ENCODE assay signal across 8 cellular contexts in genomic region chr11:122215244-122215992, GRCh38.
DNase-seq lines count a peak whose midpoint lies in the region; ATAC-seq and TF ChIP-seq lines count a peak whose summit lies in the region.

No MANE protein-coding gene starts in this region.

- ATAC-seq in HG03066 (IDR thresholded peaks at IDR 0.05; ENCODE audit: low read depth, unreplicated experiment) (peak; percentile 73), HG02623 (IDR thresholded peaks at IDR 0.05; ENCODE audit: unreplicated experiment) (no peak)

- in situ Hi-C loops in GM13977 (cut with MboI; ENCODE audit: low pct_unique_long_range_greater_than_20kb, low sequenced_read_pairs, unreplicated experiment): loop anchor here (10.0 kb wide), 1 partner anchor 289 kb away; no protein-coding TSS in a partner anchor
- in situ Hi-C loops in astrocyte of the spinal cord (cut with HindIII; ENCODE audit: low sequenced_read_pairs): no loop called here

- WGBS in iPS DF 6.9 (ENCODE audit: insufficient coverage, insufficient read length): no CpG with 5 or more reads among the region's 11 CpGs

- H3K4me1 ChIP-seq in iPS DF 6.9 (ENCODE audit: control insufficient read depth, insufficient read depth, low read length): no peaks in the 10 kb centered on the region

- TF ChIP-seq CTCF in AG09319 (IDR thresholded peaks at IDR 0.05; ENCODE audit: low read depth, low read length) (peak; percentile 99), GM13977 (IDR thresholded peaks at IDR 0.05; ENCODE audit: extremely low read depth, insufficient read depth, missing control alignments) (peak; percentile 91), astrocyte of the spinal cord (IDR thresholded peaks at IDR 0.05; ENCODE audit: low read depth, low read length) (peak; percentile 96)

- no peak overlapping the region for H3K4me3 ChIP-seq in astrocyte of the spinal cord (ENCODE audit: low read depth, low read length)
- H3K4me3 ChIP-seq in iPS DF 6.9 (ENCODE audit: low read length): no peak overlapping the region
- no peak overlapping the region for H3K4me3 ChIP-seq in skeletal muscle cell (ENCODE audit: low read depth, low read length)

- no peaks in the 10 kb centered on the region for H3K9me3 ChIP-seq in iPS DF 6.9 (ENCODE audit: control insufficient read depth, insufficient read depth, low read length)

- no peaks in the 10 kb centered on the region for H3K36me3 ChIP-seq in iPS DF 6.9 (ENCODE audit: control insufficient read depth, insufficient read depth, low read length)

- no peaks in the 10 kb centered on the region for H3K27me3 ChIP-seq in iPS DF 6.9 (ENCODE audit: control insufficient read depth, insufficient read depth, low read length)

- DNase-seq in AG09319 (ENCODE audit: extremely low read depth, low read depth) (peak; percentile 98), GM13977 (ENCODE audit: low spot score) (peak; percentile 56), NOMO-1 treated with DMSO at 0.1 percent for 48 hours (lab: John Stamatoyannopoulos, UW; ENCODE audit: unreplicated experiment) (peak; percentile 65), astrocyte of the spinal cord (ENCODE audit: low read depth, low spot score) (peak; percentile 84), iPS DF 6.9 (ENCODE audit: low read depth, low spot score) (peak; percentile 75), skeletal muscle cell (ENCODE audit: low read depth) (peak; percentile 70)

- H3K27ac ChIP-seq in iPS DF 6.9 (ENCODE audit: low read length): no peak overlapping the region
